1 cellular context compared by ENCODE assay signal in the genomic region with DNA sequence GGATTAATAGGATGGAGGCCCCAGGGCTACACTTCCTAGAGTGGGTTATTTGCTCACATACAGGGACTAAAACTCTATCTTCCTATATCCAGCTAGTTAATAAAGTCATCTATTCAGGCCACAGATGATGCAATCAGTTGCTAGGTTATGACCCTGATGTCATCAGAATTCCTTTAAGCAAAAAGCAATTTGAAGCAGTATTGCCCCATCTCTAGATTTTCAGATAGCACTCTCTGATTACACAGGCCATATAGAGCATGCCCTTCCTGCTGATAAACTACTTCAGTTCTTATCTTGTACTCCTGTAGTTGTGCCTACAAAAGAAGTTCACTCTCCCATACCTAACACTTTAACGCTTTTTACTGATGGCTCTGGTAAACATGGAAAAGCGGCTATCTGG.
A peak's percentile ranks its signal among the peaks of the same experiment; 100 is the strongest.
TF ChIP-seq lines count a peak whose summit lies in the region.

No MANE protein-coding gene starts in this region.

TF ChIP-seq in HepG2, 621 proteins besides CTCF, POLR2A, EP300 and RAD21 (continued from another document and continues in another):
- TF ChIP-seq, protein P1, sequence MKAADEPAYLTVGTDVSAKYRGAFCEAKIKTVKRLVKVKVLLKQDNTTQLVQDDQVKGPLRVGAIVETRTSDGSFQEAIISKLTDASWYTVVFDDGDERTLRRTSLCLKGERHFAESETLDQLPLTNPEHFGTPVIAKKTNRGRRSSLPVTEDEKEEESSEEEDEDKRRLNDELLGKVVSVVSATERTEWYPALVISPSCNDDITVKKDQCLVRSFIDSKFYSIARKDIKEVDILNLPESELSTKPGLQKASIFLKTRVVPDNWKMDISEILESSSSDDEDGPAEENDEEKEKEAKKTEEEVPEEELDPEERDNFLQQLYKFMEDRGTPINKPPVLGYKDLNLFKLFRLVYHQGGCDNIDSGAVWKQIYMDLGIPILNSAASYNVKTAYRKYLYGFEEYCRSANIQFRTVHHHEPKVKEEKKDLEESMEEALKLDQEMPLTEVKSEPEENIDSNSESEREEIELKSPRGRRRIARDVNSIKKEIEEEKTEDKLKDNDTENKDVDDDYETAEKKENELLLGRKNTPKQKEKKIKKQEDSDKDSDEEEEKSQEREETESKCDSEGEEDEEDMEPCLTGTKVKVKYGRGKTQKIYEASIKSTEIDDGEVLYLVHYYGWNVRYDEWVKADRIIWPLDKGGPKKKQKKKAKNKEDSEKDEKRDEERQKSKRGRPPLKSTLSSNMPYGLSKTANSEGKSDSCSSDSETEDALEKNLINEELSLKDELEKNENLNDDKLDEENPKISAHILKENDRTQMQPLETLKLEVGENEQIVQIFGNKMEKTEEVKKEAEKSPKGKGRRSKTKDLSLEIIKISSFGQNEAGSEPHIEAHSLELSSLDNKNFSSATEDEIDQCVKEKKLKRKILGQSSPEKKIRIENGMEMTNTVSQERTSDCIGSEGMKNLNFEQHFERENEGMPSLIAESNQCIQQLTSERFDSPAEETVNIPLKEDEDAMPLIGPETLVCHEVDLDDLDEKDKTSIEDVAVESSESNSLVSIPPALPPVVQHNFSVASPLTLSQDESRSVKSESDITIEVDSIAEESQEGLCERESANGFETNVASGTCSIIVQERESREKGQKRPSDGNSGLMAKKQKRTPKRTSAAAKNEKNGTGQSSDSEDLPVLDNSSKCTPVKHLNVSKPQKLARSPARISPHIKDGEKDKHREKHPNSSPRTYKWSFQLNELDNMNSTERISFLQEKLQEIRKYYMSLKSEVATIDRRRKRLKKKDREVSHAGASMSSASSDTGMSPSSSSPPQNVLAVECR (CRISPR knock-in tag; IDR thresholded peaks at IDR 0.05; ENCODE audit: borderline replicate concordance): no peak
- no peak for TF ChIP-seq CHD2 (IDR thresholded peaks at IDR 0.05; ENCODE audit: low read depth, low read length)
- TF ChIP-seq ETV6 (CRISPR knock-in tag; conservative IDR thresholded peaks at IDR 0.05): no peak
- no peak for TF ChIP-seq CBX2 (IDR thresholded peaks at IDR 0.05; ENCODE audit: low read depth, low read length)
- TF ChIP-seq CBX2 (CRISPR knock-in tag; IDR thresholded peaks at IDR 0.05; ENCODE audit: low read depth): no peak
- TF ChIP-seq, protein P2, sequence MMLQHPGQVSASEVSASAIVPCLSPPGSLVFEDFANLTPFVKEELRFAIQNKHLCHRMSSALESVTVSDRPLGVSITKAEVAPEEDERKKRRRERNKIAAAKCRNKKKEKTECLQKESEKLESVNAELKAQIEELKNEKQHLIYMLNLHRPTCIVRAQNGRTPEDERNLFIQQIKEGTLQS (CRISPR knock-in tag; IDR thresholded peaks at IDR 0.05): peak; percentile 59; the same call in 1 of the 2 replicates
- peak; percentile 58; the same call in 1 of the 2 replicates for TF ChIP-seq NFKBIZ (CRISPR knock-in tag; IDR thresholded peaks at IDR 0.05)
- no peak for TF ChIP-seq ZNF264 (CRISPR knock-in tag; IDR thresholded peaks at IDR 0.05)
- TF ChIP-seq, protein P3, sequence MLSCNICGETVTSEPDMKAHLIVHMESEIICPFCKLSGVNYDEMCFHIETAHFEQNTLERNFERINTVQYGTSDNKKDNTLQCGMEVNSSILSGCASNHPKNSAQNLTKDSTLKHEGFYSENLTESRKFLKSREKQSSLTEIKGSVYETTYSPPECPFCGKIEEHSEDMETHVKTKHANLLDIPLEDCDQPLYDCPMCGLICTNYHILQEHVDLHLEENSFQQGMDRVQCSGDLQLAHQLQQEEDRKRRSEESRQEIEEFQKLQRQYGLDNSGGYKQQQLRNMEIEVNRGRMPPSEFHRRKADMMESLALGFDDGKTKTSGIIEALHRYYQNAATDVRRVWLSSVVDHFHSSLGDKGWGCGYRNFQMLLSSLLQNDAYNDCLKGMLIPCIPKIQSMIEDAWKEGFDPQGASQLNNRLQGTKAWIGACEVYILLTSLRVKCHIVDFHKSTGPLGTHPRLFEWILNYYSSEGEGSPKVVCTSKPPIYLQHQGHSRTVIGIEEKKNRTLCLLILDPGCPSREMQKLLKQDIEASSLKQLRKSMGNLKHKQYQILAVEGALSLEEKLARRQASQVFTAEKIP (CRISPR knock-in tag; IDR thresholded peaks at IDR 0.05; ENCODE audit: borderline replicate concordance): no peak
- no peak for TF ChIP-seq CBFB (CRISPR knock-in tag; IDR thresholded peaks at IDR 0.05)
- TF ChIP-seq ISX (CRISPR knock-in tag; conservative IDR thresholded peaks at IDR 0.05): no peak
- TF ChIP-seq KLF16 (CRISPR knock-in tag; IDR thresholded peaks at IDR 0.05): no peak
- no peak for TF ChIP-seq GPN1 (CRISPR knock-in tag; IDR thresholded peaks at IDR 0.05; ENCODE audit: borderline replicate concordance)
- TF ChIP-seq ZNF720 (CRISPR knock-in tag; IDR thresholded peaks at IDR 0.05): no peak
- TF ChIP-seq ZFP36 (IDR thresholded peaks at IDR 0.05; ENCODE audit: borderline replicate concordance, low read depth, low read length, partially characterized antibody): no peak
- no peak for TF ChIP-seq ETV5 (CRISPR knock-in tag; IDR thresholded peaks at IDR 0.05; ENCODE audit: borderline replicate concordance)
- TF ChIP-seq CENPT (CRISPR knock-in tag; IDR thresholded peaks at IDR 0.05; ENCODE audit: low read depth): no peak
- TF ChIP-seq HNRNPK (IDR thresholded peaks at IDR 0.05; ENCODE audit: low read depth, low read length, poor library complexity, severe bottlenecking): no peak
- no peak for TF ChIP-seq ZNF790 (CRISPR knock-in tag; IDR thresholded peaks at IDR 0.05; ENCODE audit: borderline replicate concordance)
- TF ChIP-seq, protein P4, sequence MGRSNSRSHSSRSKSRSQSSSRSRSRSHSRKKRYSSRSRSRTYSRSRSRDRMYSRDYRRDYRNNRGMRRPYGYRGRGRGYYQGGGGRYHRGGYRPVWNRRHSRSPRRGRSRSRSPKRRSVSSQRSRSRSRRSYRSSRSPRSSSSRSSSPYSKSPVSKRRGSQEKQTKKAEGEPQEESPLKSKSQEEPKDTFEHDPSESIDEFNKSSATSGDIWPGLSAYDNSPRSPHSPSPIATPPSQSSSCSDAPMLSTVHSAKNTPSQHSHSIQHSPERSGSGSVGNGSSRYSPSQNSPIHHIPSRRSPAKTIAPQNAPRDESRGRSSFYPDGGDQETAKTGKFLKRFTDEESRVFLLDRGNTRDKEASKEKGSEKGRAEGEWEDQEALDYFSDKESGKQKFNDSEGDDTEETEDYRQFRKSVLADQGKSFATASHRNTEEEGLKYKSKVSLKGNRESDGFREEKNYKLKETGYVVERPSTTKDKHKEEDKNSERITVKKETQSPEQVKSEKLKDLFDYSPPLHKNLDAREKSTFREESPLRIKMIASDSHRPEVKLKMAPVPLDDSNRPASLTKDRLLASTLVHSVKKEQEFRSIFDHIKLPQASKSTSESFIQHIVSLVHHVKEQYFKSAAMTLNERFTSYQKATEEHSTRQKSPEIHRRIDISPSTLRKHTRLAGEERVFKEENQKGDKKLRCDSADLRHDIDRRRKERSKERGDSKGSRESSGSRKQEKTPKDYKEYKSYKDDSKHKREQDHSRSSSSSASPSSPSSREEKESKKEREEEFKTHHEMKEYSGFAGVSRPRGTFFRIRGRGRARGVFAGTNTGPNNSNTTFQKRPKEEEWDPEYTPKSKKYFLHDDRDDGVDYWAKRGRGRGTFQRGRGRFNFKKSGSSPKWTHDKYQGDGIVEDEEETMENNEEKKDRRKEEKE (IDR thresholded peaks at IDR 0.05): no peak
- TF ChIP-seq PLRG1 (conservative IDR thresholded peaks at IDR 0.05): no peak
- TF ChIP-seq, protein P5, sequence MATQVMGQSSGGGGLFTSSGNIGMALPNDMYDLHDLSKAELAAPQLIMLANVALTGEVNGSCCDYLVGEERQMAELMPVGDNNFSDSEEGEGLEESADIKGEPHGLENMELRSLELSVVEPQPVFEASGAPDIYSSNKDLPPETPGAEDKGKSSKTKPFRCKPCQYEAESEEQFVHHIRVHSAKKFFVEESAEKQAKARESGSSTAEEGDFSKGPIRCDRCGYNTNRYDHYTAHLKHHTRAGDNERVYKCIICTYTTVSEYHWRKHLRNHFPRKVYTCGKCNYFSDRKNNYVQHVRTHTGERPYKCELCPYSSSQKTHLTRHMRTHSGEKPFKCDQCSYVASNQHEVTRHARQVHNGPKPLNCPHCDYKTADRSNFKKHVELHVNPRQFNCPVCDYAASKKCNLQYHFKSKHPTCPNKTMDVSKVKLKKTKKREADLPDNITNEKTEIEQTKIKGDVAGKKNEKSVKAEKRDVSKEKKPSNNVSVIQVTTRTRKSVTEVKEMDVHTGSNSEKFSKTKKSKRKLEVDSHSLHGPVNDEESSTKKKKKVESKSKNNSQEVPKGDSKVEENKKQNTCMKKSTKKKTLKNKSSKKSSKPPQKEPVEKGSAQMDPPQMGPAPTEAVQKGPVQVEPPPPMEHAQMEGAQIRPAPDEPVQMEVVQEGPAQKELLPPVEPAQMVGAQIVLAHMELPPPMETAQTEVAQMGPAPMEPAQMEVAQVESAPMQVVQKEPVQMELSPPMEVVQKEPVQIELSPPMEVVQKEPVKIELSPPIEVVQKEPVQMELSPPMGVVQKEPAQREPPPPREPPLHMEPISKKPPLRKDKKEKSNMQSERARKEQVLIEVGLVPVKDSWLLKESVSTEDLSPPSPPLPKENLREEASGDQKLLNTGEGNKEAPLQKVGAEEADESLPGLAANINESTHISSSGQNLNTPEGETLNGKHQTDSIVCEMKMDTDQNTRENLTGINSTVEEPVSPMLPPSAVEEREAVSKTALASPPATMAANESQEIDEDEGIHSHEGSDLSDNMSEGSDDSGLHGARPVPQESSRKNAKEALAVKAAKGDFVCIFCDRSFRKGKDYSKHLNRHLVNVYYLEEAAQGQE (IDR thresholded peaks at IDR 0.05; ENCODE audit: borderline replicate concordance in 1 of 2, low read depth in 1 of 2, low read length in 2 of 2): no peak
- no peak for TF ChIP-seq ZBTB42 (CRISPR knock-in tag; IDR thresholded peaks at IDR 0.05)
- TF ChIP-seq MED1 (CRISPR knock-in tag; IDR thresholded peaks at IDR 0.05): 0 out of 2 replicates have a peak, but pooled peaks have one; percentile 12
- no peak for TF ChIP-seq SKI (IDR thresholded peaks at IDR 0.05; ENCODE audit: partially characterized antibody)
- TF ChIP-seq, protein P6, sequence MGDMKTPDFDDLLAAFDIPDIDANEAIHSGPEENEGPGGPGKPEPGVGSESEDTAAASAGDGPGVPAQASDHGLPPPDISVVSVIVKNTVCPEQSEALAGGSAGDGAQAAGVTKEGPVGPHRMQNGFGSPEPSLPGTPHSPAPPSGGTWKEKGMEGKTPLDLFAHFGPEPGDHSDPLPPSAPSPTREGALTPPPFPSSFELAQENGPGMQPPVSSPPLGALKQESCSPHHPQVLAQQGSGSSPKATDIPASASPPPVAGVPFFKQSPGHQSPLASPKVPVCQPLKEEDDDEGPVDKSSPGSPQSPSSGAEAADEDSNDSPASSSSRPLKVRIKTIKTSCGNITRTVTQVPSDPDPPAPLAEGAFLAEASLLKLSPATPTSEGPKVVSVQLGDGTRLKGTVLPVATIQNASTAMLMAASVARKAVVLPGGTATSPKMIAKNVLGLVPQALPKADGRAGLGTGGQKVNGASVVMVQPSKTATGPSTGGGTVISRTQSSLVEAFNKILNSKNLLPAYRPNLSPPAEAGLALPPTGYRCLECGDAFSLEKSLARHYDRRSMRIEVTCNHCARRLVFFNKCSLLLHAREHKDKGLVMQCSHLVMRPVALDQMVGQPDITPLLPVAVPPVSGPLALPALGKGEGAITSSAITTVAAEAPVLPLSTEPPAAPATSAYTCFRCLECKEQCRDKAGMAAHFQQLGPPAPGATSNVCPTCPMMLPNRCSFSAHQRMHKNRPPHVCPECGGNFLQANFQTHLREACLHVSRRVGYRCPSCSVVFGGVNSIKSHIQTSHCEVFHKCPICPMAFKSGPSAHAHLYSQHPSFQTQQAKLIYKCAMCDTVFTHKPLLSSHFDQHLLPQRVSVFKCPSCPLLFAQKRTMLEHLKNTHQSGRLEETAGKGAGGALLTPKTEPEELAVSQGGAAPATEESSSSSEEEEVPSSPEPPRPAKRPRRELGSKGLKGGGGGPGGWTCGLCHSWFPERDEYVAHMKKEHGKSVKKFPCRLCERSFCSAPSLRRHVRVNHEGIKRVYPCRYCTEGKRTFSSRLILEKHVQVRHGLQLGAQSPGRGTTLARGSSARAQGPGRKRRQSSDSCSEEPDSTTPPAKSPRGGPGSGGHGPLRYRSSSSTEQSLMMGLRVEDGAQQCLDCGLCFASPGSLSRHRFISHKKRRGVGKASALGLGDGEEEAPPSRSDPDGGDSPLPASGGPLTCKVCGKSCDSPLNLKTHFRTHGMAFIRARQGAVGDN (CRISPR knock-in tag; IDR thresholded peaks at IDR 0.05): no peak
- TF ChIP-seq, protein P7, sequence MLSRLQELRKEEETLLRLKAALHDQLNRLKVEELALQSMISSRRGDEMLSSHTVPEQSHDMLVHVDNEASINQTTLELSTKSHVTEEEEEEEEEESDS (CRISPR knock-in tag; IDR thresholded peaks at IDR 0.05; ENCODE audit: borderline replicate concordance): no peak
- TF ChIP-seq, protein P8, sequence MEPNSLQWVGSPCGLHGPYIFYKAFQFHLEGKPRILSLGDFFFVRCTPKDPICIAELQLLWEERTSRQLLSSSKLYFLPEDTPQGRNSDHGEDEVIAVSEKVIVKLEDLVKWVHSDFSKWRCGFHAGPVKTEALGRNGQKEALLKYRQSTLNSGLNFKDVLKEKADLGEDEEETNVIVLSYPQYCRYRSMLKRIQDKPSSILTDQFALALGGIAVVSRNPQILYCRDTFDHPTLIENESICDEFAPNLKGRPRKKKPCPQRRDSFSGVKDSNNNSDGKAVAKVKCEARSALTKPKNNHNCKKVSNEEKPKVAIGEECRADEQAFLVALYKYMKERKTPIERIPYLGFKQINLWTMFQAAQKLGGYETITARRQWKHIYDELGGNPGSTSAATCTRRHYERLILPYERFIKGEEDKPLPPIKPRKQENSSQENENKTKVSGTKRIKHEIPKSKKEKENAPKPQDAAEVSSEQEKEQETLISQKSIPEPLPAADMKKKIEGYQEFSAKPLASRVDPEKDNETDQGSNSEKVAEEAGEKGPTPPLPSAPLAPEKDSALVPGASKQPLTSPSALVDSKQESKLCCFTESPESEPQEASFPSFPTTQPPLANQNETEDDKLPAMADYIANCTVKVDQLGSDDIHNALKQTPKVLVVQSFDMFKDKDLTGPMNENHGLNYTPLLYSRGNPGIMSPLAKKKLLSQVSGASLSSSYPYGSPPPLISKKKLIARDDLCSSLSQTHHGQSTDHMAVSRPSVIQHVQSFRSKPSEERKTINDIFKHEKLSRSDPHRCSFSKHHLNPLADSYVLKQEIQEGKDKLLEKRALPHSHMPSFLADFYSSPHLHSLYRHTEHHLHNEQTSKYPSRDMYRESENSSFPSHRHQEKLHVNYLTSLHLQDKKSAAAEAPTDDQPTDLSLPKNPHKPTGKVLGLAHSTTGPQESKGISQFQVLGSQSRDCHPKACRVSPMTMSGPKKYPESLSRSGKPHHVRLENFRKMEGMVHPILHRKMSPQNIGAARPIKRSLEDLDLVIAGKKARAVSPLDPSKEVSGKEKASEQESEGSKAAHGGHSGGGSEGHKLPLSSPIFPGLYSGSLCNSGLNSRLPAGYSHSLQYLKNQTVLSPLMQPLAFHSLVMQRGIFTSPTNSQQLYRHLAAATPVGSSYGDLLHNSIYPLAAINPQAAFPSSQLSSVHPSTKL (CRISPR knock-in tag; IDR thresholded peaks at IDR 0.05): peak; percentile 64
- TF ChIP-seq ZNF678 (CRISPR knock-in tag; IDR thresholded peaks at IDR 0.05): no peak
- TF ChIP-seq, protein P9, sequence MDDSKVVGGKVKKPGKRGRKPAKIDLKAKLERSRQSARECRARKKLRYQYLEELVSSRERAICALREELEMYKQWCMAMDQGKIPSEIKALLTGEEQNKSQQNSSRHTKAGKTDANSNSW (CRISPR knock-in tag; IDR thresholded peaks at IDR 0.05; ENCODE audit: borderline replicate concordance): no peak
- TF ChIP-seq ZNF160 (CRISPR knock-in tag; IDR thresholded peaks at IDR 0.05): no peak
- TF ChIP-seq ZNF644 (CRISPR knock-in tag; IDR thresholded peaks at IDR 0.05; ENCODE audit: low read depth): no peak
